In the genomic region with DNA sequence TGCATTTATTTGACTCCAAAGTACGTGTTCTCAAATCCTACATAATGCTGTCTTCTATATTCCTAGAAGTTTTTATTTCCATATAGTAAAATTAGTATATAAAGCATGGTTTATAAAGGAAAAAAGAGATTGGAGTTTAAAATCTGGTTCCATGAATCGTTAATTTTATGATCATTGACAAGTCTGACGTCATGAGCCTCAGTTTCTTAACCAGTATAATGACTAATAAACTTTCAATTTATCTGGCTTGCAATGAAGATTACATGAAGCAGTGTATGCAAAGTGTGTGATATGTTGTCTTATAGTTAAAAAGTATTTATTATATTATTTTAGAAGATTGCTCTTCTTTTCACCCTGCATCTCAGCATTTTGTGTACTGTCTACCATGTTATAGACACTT, we compare ENCODE assay signal across 2 cellular contexts.
A peak's percentile ranks its signal among the peaks of the same experiment; 100 is the strongest.
TF ChIP-seq lines count a peak whose summit lies in the region.

No MANE protein-coding gene starts in this region.

TF ChIP-seq in HepG2, 621 proteins besides CTCF, POLR2A, EP300 and RAD21 (continued from another document):
- no peak for TF ChIP-seq ZBTB7A (CRISPR knock-in tag; IDR thresholded peaks at IDR 0.05)
- peak; percentile 89 for TF ChIP-seq CREB1 (IDR thresholded peaks at IDR 0.05)
- no peak for TF ChIP-seq CREB1 (CRISPR knock-in tag; IDR thresholded peaks at IDR 0.05)
- no peak for TF ChIP-seq ZNF446 (CRISPR knock-in tag; IDR thresholded peaks at IDR 0.05)
- TF ChIP-seq, protein P1, sequence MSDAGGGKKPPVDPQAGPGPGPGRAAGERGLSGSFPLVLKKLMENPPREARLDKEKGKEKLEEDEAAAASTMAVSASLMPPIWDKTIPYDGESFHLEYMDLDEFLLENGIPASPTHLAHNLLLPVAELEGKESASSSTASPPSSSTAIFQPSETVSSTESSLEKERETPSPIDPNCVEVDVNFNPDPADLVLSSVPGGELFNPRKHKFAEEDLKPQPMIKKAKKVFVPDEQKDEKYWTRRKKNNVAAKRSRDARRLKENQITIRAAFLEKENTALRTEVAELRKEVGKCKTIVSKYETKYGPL (CRISPR knock-in tag; IDR thresholded peaks at IDR 0.05), result no peak
- TF ChIP-seq REPIN1 (CRISPR knock-in tag; IDR thresholded peaks at IDR 0.05; ENCODE audit: borderline replicate concordance, low read depth), result no peak
- no peak for TF ChIP-seq ZNF570 (CRISPR knock-in tag; IDR thresholded peaks at IDR 0.05; ENCODE audit: borderline replicate concordance)
- TF ChIP-seq SYNCRIP (IDR thresholded peaks at IDR 0.05; ENCODE audit: insufficient read depth, low read depth, low read length), result no peak

TF ChIP-seq in GM23338, 12 proteins besides CTCF, POLR2A, EP300 and RAD21 (continued from another document):
- TF ChIP-seq, protein P2, sequence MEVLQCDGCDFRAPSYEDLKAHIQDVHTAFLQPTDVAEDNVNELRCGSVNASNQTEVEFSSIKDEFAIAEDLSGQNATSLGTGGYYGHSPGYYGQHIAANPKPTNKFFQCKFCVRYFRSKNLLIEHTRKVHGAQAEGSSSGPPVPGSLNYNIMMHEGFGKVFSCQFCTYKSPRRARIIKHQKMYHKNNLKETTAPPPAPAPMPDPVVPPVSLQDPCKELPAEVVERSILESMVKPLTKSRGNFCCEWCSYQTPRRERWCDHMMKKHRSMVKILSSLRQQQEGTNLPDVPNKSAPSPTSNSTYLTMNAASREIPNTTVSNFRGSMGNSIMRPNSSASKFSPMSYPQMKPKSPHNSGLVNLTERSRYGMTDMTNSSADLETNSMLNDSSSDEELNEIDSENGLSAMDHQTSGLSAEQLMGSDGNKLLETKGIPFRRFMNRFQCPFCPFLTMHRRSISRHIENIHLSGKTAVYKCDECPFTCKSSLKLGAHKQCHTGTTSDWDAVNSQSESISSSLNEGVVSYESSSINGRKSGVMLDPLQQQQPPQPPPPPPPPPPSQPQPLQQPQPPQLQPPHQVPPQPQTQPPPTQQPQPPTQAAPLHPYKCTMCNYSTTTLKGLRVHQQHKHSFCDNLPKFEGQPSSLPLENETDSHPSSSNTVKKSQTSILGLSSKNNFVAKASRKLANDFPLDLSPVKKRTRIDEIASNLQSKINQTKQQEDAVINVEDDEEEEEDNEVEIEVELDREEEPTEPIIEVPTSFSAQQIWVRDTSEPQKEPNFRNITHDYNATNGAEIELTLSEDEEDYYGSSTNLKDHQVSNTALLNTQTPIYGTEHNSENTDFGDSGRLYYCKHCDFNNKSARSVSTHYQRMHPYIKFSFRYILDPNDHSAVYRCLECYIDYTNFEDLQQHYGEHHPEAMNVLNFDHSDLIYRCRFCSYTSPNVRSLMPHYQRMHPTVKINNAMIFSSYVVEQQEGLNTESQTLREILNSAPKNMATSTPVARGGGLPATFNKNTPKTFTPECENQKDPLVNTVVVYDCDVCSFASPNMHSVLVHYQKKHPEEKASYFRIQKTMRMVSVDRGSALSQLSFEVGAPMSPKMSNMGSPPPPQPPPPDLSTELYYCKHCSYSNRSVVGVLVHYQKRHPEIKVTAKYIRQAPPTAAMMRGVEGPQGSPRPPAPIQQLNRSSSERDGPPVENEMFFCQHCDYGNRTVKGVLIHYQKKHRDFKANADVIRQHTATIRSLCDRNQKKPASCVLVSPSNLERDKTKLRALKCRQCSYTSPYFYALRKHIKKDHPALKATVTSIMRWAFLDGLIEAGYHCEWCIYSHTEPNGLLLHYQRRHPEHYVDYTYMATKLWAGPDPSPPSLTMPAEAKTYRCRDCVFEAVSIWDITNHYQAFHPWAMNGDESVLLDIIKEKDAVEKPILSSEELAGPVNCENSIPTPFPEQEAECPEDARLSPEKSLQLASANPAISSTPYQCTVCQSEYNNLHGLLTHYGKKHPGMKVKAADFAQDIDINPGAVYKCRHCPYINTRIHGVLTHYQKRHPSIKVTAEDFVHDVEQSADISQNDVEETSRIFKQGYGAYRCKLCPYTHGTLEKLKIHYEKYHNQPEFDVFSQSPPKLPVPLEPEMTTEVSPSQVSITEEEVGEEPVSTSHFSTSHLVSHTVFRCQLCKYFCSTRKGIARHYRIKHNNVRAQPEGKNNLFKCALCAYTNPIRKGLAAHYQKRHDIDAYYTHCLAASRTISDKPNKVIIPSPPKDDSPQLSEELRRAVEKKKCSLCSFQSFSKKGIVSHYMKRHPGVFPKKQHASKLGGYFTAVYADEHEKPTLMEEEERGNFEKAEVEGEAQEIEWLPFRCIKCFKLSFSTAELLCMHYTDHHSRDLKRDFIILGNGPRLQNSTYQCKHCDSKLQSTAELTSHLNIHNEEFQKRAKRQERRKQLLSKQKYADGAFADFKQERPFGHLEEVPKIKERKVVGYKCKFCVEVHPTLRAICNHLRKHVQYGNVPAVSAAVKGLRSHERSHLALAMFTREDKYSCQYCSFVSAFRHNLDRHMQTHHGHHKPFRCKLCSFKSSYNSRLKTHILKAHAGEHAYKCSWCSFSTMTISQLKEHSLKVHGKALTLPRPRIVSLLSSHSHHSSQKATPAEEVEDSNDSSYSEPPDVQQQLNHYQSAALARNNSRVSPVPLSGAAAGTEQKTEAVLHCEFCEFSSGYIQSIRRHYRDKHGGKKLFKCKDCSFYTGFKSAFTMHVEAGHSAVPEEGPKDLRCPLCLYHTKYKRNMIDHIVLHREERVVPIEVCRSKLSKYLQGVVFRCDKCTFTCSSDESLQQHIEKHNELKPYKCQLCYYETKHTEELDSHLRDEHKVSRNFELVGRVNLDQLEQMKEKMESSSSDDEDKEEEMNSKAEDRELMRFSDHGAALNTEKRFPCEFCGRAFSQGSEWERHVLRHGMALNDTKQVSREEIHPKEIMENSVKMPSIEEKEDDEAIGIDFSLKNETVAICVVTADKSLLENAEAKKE (CRISPR knock-in tag; IDR thresholded peaks at IDR 0.05), result no peak
- TF ChIP-seq ZNF331 (CRISPR knock-in tag; IDR thresholded peaks at IDR 0.05; ENCODE audit: low read depth) (no peak), EZH2phosphoT487 (IDR thresholded peaks at IDR 0.05; ENCODE audit: unreplicated experiment) (no peak), JUNB (IDR thresholded peaks at IDR 0.05; ENCODE audit: unreplicated experiment) (no peak), CREB1 (CRISPR knock-in tag; IDR thresholded peaks at IDR 0.05; ENCODE audit: low read depth) (no peak), ZNF114 (CRISPR knock-in tag; IDR thresholded peaks at IDR 0.05) (no peak), NANOG (IDR thresholded peaks at IDR 0.05; ENCODE audit: borderline replicate concordance) (no peak), EZH2 (IDR thresholded peaks at IDR 0.05; ENCODE audit: low read depth, unreplicated experiment) (no peak)
- TF ChIP-seq, protein P3, sequence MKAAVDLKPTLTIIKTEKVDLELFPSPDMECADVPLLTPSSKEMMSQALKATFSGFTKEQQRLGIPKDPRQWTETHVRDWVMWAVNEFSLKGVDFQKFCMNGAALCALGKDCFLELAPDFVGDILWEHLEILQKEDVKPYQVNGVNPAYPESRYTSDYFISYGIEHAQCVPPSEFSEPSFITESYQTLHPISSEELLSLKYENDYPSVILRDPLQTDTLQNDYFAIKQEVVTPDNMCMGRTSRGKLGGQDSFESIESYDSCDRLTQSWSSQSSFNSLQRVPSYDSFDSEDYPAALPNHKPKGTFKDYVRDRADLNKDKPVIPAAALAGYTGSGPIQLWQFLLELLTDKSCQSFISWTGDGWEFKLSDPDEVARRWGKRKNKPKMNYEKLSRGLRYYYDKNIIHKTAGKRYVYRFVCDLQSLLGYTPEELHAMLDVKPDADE (IDR thresholded peaks at IDR 0.05), result no peak
